In the genomic region with DNA sequence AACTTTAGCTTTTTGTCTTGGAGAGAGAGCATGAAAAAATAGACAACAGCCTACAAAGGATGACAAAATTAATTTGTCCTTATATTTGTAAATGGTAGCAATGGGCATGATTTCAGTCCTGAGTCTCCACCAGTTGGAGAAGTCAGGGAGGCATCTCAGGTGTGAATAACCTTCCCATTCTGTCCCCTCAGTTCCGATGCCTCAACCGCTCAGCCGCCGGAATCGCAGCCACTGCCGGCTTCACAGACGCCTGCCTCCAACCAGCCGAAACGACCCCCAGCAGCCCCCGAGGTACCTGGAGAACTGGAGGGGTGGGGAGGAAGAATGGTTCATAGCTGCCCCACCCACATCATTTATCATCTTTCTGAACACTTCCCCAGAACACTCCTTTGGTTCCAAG, we compare ENCODE assay signal across 24 cellular contexts. TPM values are rescaled to one million over a fixed set of nuclear protein-coding genes. Genes with fewer than 3 reads are reported as not detected.
DNase-seq lines count a peak whose midpoint lies in the region; ATAC-seq, FAIRE-seq and TF ChIP-seq lines count a peak whose summit lies in the region.
"Had no signal": no experiment of that assay in that cellular context is flagged by ENCODE, and none has a peak within 500 bp of the region (broad histone marks: within the 10 kb centered on the region; RNA-seq: fewer than 3 reads in every experiment).

No MANE protein-coding gene starts in this region.

- H3K4me1 ChIP-seq in small intestine (ENCODE audit: control insufficient read depth in 2 of 2, insufficient read depth in 1 of 2, low read depth in 1 of 2, low read length in 1 of 2), result no peaks in the 10 kb centered on the region

- no peak overlapping the region for H3K4me3 ChIP-seq in small intestine (ENCODE audit: low read depth in 1 of 2, low read length in 2 of 2)
- H3K4me3 ChIP-seq: A549, BLaER1, PC-9 had no signal

- CTCF ChIA-PET in WTC11 (lab: Charles Lee), result no interaction called here
- CTCF ChIA-PET in T-cell (lab: Charles Lee), result no interaction called here

- H3K27ac ChIP-seq in small intestine (ENCODE audit: low read depth in 1 of 2, low read length in 1 of 2), result no peak overlapping the region
- H3K27ac ChIP-seq: A549, BLaER1, PC-9, RWPE1 had no signal

- H3K36me3 Mint-ChIP-seq in activated naive CD4-positive, alpha-beta T cell treated with anti-CD3 and anti-CD28 coated beads, Interleukin-2, amount 50 U/mL, for 24 hours, result peaks cover 27% of the 10 kb centered on the region
- H3K36me3 Mint-ChIP-seq in WTC11, result peaks cover 77% of the 10 kb centered on the region
- H3K36me3 Mint-ChIP-seq in glutamatergic neuron (ENCODE audit: unreplicated experiment), result peaks cover 8% of the 10 kb centered on the region
- H3K36me3 Mint-ChIP-seq in T-cell, result peaks cover 49% of the 10 kb centered on the region

- H3K27ac Mint-ChIP-seq in activated naive CD4-positive, alpha-beta T cell treated with anti-CD3 and anti-CD28 coated beads, Interleukin-2, amount 50 U/mL, for 24 hours, result peak overlapping the region; percentile 32
- H3K27ac Mint-ChIP-seq in WTC11, result peak overlapping the region; percentile 91; the same call in 1 of the 2 replicates
- H3K27ac Mint-ChIP-seq in glutamatergic neuron (ENCODE audit: unreplicated experiment), result peak overlapping the region; percentile 62
- peak overlapping the region in 1 of 2 donors; percentile 2 for H3K27ac Mint-ChIP-seq in T-cell

- no peak for ATAC-seq in WTC11
- ATAC-seq in activated CD4-positive, CD25-positive, alpha-beta regulatory T cell treated with anti-CD3 and anti-CD28 coated beads, Interleukin-2, amount 50 U/mL, for 24 hours, result no peak
- no peak for ATAC-seq in T-cell (replicated peaks in 1 of 4)
- ATAC-seq: A549 had no signal

- WGBS in small intestine, 3 donors, result 83 to 91% (median 84%) methylated on average over 10 of the region's 10 CpGs

- no peaks in the 10 kb centered on the region for H3K27me3 Mint-ChIP-seq in activated naive CD4-positive, alpha-beta T cell treated with anti-CD3 and anti-CD28 coated beads, Interleukin-2, amount 50 U/mL, for 24 hours
- H3K27me3 Mint-ChIP-seq in WTC11 (ENCODE audit: low read depth) (no peaks in the 10 kb centered on the region; the same call in 1 of the 2 replicates), glutamatergic neuron (ENCODE audit: unreplicated experiment) (peaks cover 8% of the 10 kb centered on the region), T-cell (no peaks in the 10 kb centered on the region)
- H3K27me3 Mint-ChIP-seq: CD8-positive, alpha-beta memory T cell had no signal

- FAIRE-seq in small intestine (lab: Jason Lieb, UNC), result no peak
- FAIRE-seq: A549 had no signal

- H3K9me3 Mint-ChIP-seq in activated naive CD4-positive, alpha-beta T cell treated with anti-CD3 and anti-CD28 coated beads, Interleukin-2, amount 50 U/mL, for 24 hours, result no peaks in the 10 kb centered on the region
- H3K9me3 Mint-ChIP-seq in WTC11 (no peaks in the 10 kb centered on the region), glutamatergic neuron (ENCODE audit: unreplicated experiment) (peaks cover 6% of the 10 kb centered on the region), T-cell (no peaks in the 10 kb centered on the region)
- H3K9me3 Mint-ChIP-seq: CD8-positive, alpha-beta memory T cell had no signal

- peaks cover 25 to 35% of the 10 kb centered on the region in 2 donors for H3K36me3 ChIP-seq in small intestine (ENCODE audit: control insufficient read depth in 2 of 2, insufficient read depth in 2 of 2, low read length in 2 of 2)

- no peak overlapping the region for H3K4me3 Mint-ChIP-seq in activated naive CD4-positive, alpha-beta T cell treated with anti-CD3 and anti-CD28 coated beads, Interleukin-2, amount 50 U/mL, for 24 hours
- H3K4me3 Mint-ChIP-seq in WTC11, result no peak overlapping the region
- H3K4me3 Mint-ChIP-seq in glutamatergic neuron (ENCODE audit: unreplicated experiment), result peak overlapping the region; percentile 75
- H3K4me3 Mint-ChIP-seq in T-cell, result no peak overlapping the region

- no peaks in the 10 kb centered on the region for H3K27me3 ChIP-seq in small intestine (ENCODE audit: control insufficient read depth in 2 of 2, insufficient read depth in 2 of 2, low read length in 2 of 2)
- H3K27me3 ChIP-seq: BLaER1 had no signal

- TF ChIP-seq CTCF in WTC11 (IDR thresholded peaks at IDR 0.05) (no peak), glutamatergic neuron (IDR thresholded peaks at IDR 0.05; ENCODE audit: partially characterized antibody, unreplicated experiment) (no peak)

- peaks cover 36% of the 10 kb centered on the region for H3K4me1 Mint-ChIP-seq in activated naive CD4-positive, alpha-beta T cell treated with anti-CD3 and anti-CD28 coated beads, Interleukin-2, amount 50 U/mL, for 24 hours
- H3K4me1 Mint-ChIP-seq in WTC11 (peaks cover 13% of the 10 kb centered on the region), glutamatergic neuron (ENCODE audit: low read depth, unreplicated experiment) (peaks cover 17% of the 10 kb centered on the region), T-cell (peaks cover 25 to 31% (median 26%) of the 10 kb centered on the region in 3 donors)

- POLR2A ChIA-PET in WTC11 (lab: Charles Lee) (no interaction called here), T-cell (lab: Charles Lee) (interaction anchor here in 1 of 2 donors (0.6 kb wide), 1 partner anchor 66 kb away, joined by 3 read pairs; no protein-coding TSS in a partner anchor)

- DNase-seq in activated naive CD4-positive, alpha-beta T cell treated with Interleukin-2 at 50 U/mL for 16 hours, result no peak
- DNase-seq in WTC11 (ENCODE audit: low spot score) (no peak), glutamatergic neuron (no peak), small intestine (peak; percentile 43), OCI-M1 (lab: John Stamatoyannopoulos, UW) (no peak), T-cell (no peak)
- DNase-seq: CD8-positive, alpha-beta memory T cell; DMS53; KBM-7; MV-4-11; NCI-H1417; NCI-H187; NCI-H2107; NCI-H2227 treated with DMSO at 0.1 percent for 48 hours; NCI-H510A treated with DMSO at 0.1 percent for 48 hours; NCI-H82; PC-9; SIG-M5 had no signal

- no peaks in the 10 kb centered on the region for H3K9me3 ChIP-seq in small intestine (ENCODE audit: control insufficient read depth, low read depth)
- H3K9me3 ChIP-seq: A549, BLaER1 had no signal

TF ChIP-seq in WTC11, 78 proteins besides CTCF, POLR2A, EP300 and RAD21 (continues in another document):
- TF ChIP-seq PRDM15 (CRISPR knock-in tag; IDR thresholded peaks at IDR 0.05) (no peak), TP53 (CRISPR knock-in tag; IDR thresholded peaks at IDR 0.05) (no peak), TEAD1 (CRISPR knock-in tag; IDR thresholded peaks at IDR 0.05) (no peak), ZMAT4 (CRISPR knock-in tag; IDR thresholded peaks at IDR 0.05) (no peak), ATF1 (CRISPR knock-in tag; IDR thresholded peaks at IDR 0.05) (no peak), MAX (CRISPR knock-in tag; IDR thresholded peaks at IDR 0.05) (no peak)

RNA-seq across cellular contexts. Expression of gene PRRC2A, which starts 3.6 kb away (rescaled TPM):
- 372 to 381 TPM (median 373 TPM) in 3 replicates for total RNA-seq in WTC11 (2021)
- total RNA-seq in glutamatergic neuron (ENCODE audit: unreplicated experiment), result 303 TPM
- 10 to 100 TPM; 54.6 to 81.0 (median 67.8) TPM for polyA plus RNA-seq in small intestine
- total RNA-seq in T-cell, result 100 to 1,000 TPM; 222 to 246 (median 230) TPM

RNA-seq across cellular contexts. Expression of gene AIF1, which starts 9.0 kb away (rescaled TPM):
- total RNA-seq in WTC11 (2021) (5.4 to 8.5 TPM (median 7.1 TPM) in 3 replicates), glutamatergic neuron (ENCODE audit: unreplicated experiment) (not detected), T-cell (10 to 100 TPM in 4 of 5 donors, 1 to 10 TPM in 1; 7.6 to 54.3 (median 18.1) TPM)
- 100 to 1,000 TPM in 1 of 3 donors, 10 to 100 TPM in 1, 1 to 10 TPM in 1; 5.6 to 102 (median 42.4) TPM for polyA plus RNA-seq in small intestine
- total RNA-seq: H4, PC-9 had no signal
- polyA plus RNA-seq: A549 had no signal

RNA-seq across cellular contexts. Expression of gene BAG6, which starts 28.4 kb away (rescaled TPM):
- total RNA-seq in WTC11 (2021), result 366 to 410 TPM (median 396 TPM) in 3 replicates
- total RNA-seq in glutamatergic neuron (ENCODE audit: unreplicated experiment), result 804 TPM
- polyA plus RNA-seq in small intestine, result 100 to 1,000 TPM; 193 to 381 (median 342) TPM
- 100 to 1,000 TPM; 257 to 317 (median 301) TPM for total RNA-seq in T-cell

RNA-seq across cellular contexts. Expression of gene NCR3, which starts 31.3 kb away (rescaled TPM):
- not detected in 3 replicates for total RNA-seq in WTC11 (2021)
- total RNA-seq in glutamatergic neuron (ENCODE audit: unreplicated experiment), result not detected
- polyA plus RNA-seq in small intestine, result under 1 TPM in 1 of 3 donors, not detected in 2; 0.33 TPM
- 10 to 100 TPM; 13.6 to 38.0 (median 16.0) TPM for total RNA-seq in T-cell
- total RNA-seq: H4, PC-9 had no signal
- polyA plus RNA-seq: A549 had no signal

RNA-seq across cellular contexts. Expression of gene APOM, which starts 31.6 kb away (rescaled TPM):
- 3.5 to 4.6 TPM (median 4.3 TPM) in 3 replicates for total RNA-seq in WTC11 (2021)
- total RNA-seq in glutamatergic neuron (ENCODE audit: unreplicated experiment), result 1.5 TPM
- polyA plus RNA-seq in small intestine, result 1 to 10 TPM; 7.2 to 8.9 (median 7.4) TPM
- 1 to 10 TPM; 1.4 to 3.6 (median 3.2) TPM for total RNA-seq in T-cell
